ENCODE assay signal across 1 cellular context in the genomic region with DNA sequence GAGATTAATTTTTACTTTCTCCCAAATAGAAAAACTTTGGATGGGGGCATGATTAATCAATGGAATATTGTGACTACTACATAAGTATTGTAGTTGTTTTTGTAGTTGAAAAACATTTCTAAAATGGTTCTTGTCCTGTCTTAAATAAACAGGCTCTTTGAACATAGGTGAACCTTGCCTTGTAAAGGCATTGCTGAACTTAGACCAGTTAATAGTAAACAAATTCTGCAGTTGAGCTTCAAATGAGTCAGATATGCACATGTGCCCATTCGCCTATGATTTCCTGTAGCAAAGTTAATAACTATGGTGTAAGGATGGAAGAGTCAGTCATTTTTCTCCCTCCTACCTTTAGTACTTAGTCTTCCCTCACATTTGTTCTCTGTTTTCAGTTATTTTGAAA.
A peak's percentile ranks its signal among the peaks of the same experiment; 100 is the strongest.
TF ChIP-seq lines count a peak whose summit lies in the region.

No MANE protein-coding gene starts in this region.

TF ChIP-seq in HepG2, 621 proteins besides CTCF, POLR2A, EP300 and RAD21 (continued from another document and continues in another):
- TF ChIP-seq, protein P1, sequence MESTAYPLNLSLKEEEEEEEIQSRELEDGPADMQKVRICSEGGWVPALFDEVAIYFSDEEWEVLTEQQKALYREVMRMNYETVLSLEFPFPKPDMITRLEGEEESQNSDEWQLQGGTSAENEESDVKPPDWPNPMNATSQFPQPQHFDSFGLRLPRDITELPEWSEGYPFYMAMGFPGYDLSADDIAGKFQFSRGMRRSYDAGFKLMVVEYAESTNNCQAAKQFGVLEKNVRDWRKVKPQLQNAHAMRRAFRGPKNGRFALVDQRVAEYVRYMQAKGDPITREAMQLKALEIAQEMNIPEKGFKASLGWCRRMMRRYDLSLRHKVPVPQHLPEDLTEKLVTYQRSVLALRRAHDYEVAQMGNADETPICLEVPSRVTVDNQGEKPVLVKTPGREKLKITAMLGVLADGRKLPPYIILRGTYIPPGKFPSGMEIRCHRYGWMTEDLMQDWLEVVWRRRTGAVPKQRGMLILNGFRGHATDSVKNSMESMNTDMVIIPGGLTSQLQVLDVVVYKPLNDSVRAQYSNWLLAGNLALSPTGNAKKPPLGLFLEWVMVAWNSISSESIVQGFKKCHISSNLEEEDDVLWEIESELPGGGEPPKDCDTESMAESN (CRISPR knock-in tag; conservative IDR thresholded peaks at IDR 0.05) = no peak
- TF ChIP-seq AGO1 (IDR thresholded peaks at IDR 0.05; ENCODE audit: low read depth, low read length, poor library complexity, severe bottlenecking) (no peak), MTA3 (CRISPR knock-in tag; IDR thresholded peaks at IDR 0.05) (no peak), ZKSCAN5 (CRISPR knock-in tag; IDR thresholded peaks at IDR 0.05) (no peak), NFATC3 (CRISPR knock-in tag; IDR thresholded peaks at IDR 0.05) (no peak), ZSCAN12 (CRISPR knock-in tag; IDR thresholded peaks at IDR 0.05) (no peak), ZNF136 (CRISPR knock-in tag; IDR thresholded peaks at IDR 0.05; ENCODE audit: low read depth) (no peak), ZNF337 (CRISPR knock-in tag; IDR thresholded peaks at IDR 0.05; ENCODE audit: borderline replicate concordance, low read depth) (no peak), NKX3-1 (CRISPR knock-in tag; IDR thresholded peaks at IDR 0.05) (no peak), AGO2 (optimal IDR thresholded peaks at IDR 0.05; ENCODE audit: low read depth, low read length) (no peak), BORCS8-MEF2B (CRISPR knock-in tag; IDR thresholded peaks at IDR 0.05) (no peak), ZSCAN21 (CRISPR knock-in tag; IDR thresholded peaks at IDR 0.05; ENCODE audit: borderline replicate concordance) (no peak), ZFP36 (IDR thresholded peaks at IDR 0.05; ENCODE audit: borderline replicate concordance, low read depth, low read length, partially characterized antibody) (no peak), HMG20B (CRISPR knock-in tag; conservative IDR thresholded peaks at IDR 0.05) (no peak), HNRNPUL1 (IDR thresholded peaks at IDR 0.05; ENCODE audit: low read depth, low read length) (no peak), KLF13 (CRISPR knock-in tag; IDR thresholded peaks at IDR 0.05) (no peak), TOPORS (CRISPR knock-in tag; IDR thresholded peaks at IDR 0.05) (no peak), ATF7 (IDR thresholded peaks at IDR 0.05) (no peak), ATF7 (CRISPR knock-in tag; IDR thresholded peaks at IDR 0.05) (no peak), SYNCRIP (IDR thresholded peaks at IDR 0.05; ENCODE audit: insufficient read depth, low read depth, low read length) (no peak), MIXL1 (CRISPR knock-in tag; IDR thresholded peaks at IDR 0.05) (peak; percentile 86), ZNF441 (CRISPR knock-in tag; IDR thresholded peaks at IDR 0.05; ENCODE audit: borderline replicate concordance) (no peak), ZNF672 (CRISPR knock-in tag; IDR thresholded peaks at IDR 0.05) (no peak), SMYD3 (CRISPR knock-in tag; IDR thresholded peaks at IDR 0.05) (no peak), ZNF460 (CRISPR knock-in tag; IDR thresholded peaks at IDR 0.05; ENCODE audit: borderline replicate concordance) (no peak), SNRNP70 (IDR thresholded peaks at IDR 0.05; ENCODE audit: low read depth, low read length) (no peak), FOXK1 (CRISPR knock-in tag; IDR thresholded peaks at IDR 0.05; ENCODE audit: borderline replicate concordance, low read depth) (no peak), TCF7L2 (IDR thresholded peaks at IDR 0.05; ENCODE audit: low read depth, low read length) (no peak), BHLHE40 (IDR thresholded peaks at IDR 0.05; ENCODE audit: low read length) (peak; percentile 47; the same call in 1 of the 2 replicates), MLLT10 (CRISPR knock-in tag; IDR thresholded peaks at IDR 0.05) (no peak), ZNF446 (CRISPR knock-in tag; IDR thresholded peaks at IDR 0.05) (no peak), JUNB (CRISPR knock-in tag; IDR thresholded peaks at IDR 0.05; ENCODE audit: borderline replicate concordance) (no peak), ZNF367 (CRISPR knock-in tag; IDR thresholded peaks at IDR 0.05; ENCODE audit: borderline replicate concordance) (no peak), MIER2 (CRISPR knock-in tag; IDR thresholded peaks at IDR 0.05) (0 out of 2 replicates have a peak, but pooled peaks have one; percentile 41), SP1 (IDR thresholded peaks at IDR 0.05) (no peak), SP1 (CRISPR knock-in tag; IDR thresholded peaks at IDR 0.05) (no peak), ZNF781 (CRISPR knock-in tag; IDR thresholded peaks at IDR 0.05; ENCODE audit: borderline replicate concordance, not compliant biosample characterization) (no peak), POLR2AphosphoS5 (IDR thresholded peaks at IDR 0.05; ENCODE audit: low read depth, low read length) (no peak), HCFC1 (IDR thresholded peaks at IDR 0.05; ENCODE audit: low read depth, low read length) (no peak), NR2F2 (IDR thresholded peaks at IDR 0.05; ENCODE audit: borderline replicate concordance, low read depth) (0 out of 2 replicates have a peak, but pooled peaks have one; percentile 33), CEBPG (CRISPR knock-in tag; IDR thresholded peaks at IDR 0.05) (peak; percentile 43), FOXO1 (CRISPR knock-in tag; IDR thresholded peaks at IDR 0.05) (peak; percentile 84; the same call in 1 of the 2 replicates)
- TF ChIP-seq, protein P2, sequence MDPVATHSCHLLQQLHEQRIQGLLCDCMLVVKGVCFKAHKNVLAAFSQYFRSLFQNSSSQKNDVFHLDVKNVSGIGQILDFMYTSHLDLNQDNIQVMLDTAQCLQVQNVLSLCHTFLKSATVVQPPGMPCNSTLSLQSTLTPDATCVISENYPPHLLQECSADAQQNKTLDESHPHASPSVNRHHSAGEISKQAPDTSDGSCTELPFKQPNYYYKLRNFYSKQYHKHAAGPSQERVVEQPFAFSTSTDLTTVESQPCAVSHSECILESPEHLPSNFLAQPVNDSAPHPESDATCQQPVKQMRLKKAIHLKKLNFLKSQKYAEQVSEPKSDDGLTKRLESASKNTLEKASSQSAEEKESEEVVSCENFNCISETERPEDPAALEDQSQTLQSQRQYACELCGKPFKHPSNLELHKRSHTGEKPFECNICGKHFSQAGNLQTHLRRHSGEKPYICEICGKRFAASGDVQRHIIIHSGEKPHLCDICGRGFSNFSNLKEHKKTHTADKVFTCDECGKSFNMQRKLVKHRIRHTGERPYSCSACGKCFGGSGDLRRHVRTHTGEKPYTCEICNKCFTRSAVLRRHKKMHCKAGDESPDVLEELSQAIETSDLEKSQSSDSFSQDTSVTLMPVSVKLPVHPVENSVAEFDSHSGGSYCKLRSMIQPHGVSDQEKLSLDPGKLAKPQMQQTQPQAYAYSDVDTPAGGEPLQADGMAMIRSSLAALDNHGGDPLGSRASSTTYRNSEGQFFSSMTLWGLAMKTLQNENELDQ (CRISPR knock-in tag; IDR thresholded peaks at IDR 0.05; ENCODE audit: borderline replicate concordance) = no peak
- TF ChIP-seq, protein P3, sequence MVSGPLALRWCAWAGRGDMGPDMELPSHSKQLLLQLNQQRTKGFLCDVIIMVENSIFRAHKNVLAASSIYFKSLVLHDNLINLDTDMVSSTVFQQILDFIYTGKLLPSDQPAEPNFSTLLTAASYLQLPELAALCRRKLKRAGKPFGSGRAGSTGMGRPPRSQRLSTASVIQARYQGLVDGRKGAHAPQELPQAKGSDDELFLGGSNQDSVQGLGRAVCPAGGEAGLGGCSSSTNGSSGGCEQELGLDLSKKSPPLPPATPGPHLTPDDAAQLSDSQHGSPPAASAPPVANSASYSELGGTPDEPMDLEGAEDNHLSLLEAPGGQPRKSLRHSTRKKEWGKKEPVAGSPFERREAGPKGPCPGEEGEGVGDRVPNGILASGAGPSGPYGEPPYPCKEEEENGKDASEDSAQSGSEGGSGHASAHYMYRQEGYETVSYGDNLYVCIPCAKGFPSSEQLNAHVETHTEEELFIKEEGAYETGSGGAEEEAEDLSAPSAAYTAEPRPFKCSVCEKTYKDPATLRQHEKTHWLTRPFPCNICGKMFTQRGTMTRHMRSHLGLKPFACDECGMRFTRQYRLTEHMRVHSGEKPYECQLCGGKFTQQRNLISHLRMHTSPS (CRISPR knock-in tag; IDR thresholded peaks at IDR 0.05; ENCODE audit: low read depth) = no peak
- TF ChIP-seq, protein P4, sequence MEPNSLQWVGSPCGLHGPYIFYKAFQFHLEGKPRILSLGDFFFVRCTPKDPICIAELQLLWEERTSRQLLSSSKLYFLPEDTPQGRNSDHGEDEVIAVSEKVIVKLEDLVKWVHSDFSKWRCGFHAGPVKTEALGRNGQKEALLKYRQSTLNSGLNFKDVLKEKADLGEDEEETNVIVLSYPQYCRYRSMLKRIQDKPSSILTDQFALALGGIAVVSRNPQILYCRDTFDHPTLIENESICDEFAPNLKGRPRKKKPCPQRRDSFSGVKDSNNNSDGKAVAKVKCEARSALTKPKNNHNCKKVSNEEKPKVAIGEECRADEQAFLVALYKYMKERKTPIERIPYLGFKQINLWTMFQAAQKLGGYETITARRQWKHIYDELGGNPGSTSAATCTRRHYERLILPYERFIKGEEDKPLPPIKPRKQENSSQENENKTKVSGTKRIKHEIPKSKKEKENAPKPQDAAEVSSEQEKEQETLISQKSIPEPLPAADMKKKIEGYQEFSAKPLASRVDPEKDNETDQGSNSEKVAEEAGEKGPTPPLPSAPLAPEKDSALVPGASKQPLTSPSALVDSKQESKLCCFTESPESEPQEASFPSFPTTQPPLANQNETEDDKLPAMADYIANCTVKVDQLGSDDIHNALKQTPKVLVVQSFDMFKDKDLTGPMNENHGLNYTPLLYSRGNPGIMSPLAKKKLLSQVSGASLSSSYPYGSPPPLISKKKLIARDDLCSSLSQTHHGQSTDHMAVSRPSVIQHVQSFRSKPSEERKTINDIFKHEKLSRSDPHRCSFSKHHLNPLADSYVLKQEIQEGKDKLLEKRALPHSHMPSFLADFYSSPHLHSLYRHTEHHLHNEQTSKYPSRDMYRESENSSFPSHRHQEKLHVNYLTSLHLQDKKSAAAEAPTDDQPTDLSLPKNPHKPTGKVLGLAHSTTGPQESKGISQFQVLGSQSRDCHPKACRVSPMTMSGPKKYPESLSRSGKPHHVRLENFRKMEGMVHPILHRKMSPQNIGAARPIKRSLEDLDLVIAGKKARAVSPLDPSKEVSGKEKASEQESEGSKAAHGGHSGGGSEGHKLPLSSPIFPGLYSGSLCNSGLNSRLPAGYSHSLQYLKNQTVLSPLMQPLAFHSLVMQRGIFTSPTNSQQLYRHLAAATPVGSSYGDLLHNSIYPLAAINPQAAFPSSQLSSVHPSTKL (CRISPR knock-in tag; IDR thresholded peaks at IDR 0.05) = peak; percentile 90
- TF ChIP-seq, protein P5, sequence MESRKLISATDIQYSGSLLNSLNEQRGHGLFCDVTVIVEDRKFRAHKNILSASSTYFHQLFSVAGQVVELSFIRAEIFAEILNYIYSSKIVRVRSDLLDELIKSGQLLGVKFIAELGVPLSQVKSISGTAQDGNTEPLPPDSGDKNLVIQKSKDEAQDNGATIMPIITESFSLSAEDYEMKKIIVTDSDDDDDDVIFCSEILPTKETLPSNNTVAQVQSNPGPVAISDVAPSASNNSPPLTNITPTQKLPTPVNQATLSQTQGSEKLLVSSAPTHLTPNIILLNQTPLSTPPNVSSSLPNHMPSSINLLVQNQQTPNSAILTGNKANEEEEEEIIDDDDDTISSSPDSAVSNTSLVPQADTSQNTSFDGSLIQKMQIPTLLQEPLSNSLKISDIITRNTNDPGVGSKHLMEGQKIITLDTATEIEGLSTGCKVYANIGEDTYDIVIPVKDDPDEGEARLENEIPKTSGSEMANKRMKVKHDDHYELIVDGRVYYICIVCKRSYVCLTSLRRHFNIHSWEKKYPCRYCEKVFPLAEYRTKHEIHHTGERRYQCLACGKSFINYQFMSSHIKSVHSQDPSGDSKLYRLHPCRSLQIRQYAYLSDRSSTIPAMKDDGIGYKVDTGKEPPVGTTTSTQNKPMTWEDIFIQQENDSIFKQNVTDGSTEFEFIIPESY (CRISPR knock-in tag; IDR thresholded peaks at IDR 0.05) = no peak
- TF ChIP-seq, protein P6, sequence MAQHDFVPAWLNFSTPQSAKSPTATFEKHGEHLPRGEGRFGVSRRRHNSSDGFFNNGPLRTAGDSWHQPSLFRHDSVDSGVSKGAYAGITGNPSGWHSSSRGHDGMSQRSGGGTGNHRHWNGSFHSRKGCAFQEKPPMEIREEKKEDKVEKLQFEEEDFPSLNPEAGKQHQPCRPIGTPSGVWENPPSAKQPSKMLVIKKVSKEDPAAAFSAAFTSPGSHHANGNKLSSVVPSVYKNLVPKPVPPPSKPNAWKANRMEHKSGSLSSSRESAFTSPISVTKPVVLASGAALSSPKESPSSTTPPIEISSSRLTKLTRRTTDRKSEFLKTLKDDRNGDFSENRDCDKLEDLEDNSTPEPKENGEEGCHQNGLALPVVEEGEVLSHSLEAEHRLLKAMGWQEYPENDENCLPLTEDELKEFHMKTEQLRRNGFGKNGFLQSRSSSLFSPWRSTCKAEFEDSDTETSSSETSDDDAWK (CRISPR knock-in tag; IDR thresholded peaks at IDR 0.05) = no peak
- TF ChIP-seq, protein P7, sequence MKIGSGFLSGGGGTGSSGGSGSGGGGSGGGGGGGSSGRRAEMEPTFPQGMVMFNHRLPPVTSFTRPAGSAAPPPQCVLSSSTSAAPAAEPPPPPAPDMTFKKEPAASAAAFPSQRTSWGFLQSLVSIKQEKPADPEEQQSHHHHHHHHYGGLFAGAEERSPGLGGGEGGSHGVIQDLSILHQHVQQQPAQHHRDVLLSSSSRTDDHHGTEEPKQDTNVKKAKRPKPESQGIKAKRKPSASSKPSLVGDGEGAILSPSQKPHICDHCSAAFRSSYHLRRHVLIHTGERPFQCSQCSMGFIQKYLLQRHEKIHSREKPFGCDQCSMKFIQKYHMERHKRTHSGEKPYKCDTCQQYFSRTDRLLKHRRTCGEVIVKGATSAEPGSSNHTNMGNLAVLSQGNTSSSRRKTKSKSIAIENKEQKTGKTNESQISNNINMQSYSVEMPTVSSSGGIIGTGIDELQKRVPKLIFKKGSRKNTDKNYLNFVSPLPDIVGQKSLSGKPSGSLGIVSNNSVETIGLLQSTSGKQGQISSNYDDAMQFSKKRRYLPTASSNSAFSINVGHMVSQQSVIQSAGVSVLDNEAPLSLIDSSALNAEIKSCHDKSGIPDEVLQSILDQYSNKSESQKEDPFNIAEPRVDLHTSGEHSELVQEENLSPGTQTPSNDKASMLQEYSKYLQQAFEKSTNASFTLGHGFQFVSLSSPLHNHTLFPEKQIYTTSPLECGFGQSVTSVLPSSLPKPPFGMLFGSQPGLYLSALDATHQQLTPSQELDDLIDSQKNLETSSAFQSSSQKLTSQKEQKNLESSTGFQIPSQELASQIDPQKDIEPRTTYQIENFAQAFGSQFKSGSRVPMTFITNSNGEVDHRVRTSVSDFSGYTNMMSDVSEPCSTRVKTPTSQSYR (CRISPR knock-in tag; IDR thresholded peaks at IDR 0.05; ENCODE audit: borderline replicate concordance) = no peak
- TF ChIP-seq, protein P8, sequence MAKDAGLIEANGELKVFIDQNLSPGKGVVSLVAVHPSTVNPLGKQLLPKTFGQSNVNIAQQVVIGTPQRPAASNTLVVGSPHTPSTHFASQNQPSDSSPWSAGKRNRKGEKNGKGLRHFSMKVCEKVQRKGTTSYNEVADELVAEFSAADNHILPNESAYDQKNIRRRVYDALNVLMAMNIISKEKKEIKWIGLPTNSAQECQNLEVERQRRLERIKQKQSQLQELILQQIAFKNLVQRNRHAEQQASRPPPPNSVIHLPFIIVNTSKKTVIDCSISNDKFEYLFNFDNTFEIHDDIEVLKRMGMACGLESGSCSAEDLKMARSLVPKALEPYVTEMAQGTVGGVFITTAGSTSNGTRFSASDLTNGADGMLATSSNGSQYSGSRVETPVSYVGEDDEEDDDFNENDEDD (CRISPR knock-in tag; IDR thresholded peaks at IDR 0.05; ENCODE audit: borderline replicate concordance) = peak; percentile 61; the same call in 1 of the 2 replicates
